ENCODE assay signal across 8 cellular contexts in the genomic region with DNA sequence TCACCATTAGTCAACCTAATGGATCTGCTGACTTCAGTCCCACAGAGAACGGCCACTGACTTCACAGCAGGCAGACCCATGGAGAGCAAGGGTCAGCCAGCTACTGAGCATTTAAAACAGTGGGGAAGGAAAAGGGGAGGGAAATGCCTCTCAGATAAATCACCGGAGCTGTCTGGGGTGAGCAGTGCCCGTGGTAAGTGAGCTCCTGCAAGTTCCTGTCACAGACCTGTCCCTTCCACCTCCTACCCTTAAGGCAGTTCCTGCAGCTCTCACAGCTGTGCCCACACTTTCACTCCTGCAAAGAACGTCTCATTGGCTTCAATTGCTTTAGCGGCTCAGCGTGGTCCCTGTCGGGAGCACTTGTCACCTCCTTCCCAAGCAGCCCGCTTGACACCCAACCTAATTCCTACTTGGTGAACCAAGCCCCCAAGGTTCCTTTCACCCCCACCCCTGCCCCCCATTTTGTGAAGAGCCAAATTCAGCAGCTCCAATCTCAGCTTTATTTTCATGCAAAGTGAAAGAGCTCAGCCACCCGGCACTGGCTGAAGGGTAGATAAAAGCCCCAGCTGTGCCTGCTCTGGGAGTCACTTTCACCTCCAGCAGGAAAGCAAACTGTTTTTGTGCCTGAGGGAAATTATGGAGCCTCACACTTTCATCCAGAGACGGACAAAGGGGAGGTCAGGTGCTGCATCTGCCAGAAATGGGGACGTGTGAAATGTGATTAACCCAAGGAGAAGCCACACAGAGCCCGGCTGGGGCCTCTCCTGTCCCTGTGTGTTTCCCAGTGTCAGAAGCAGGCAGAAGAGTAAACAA.
DNase-seq lines count a peak whose midpoint lies in the region; ATAC-seq and TF ChIP-seq lines count a peak whose summit lies in the region.

No MANE protein-coding gene starts in this region.

- no peak overlapping the region for H4K91ac ChIP-seq in H9 (ENCODE audit: insufficient read length, low read depth, low read length)

- no peak for TF ChIP-seq POLR2A in thyroid gland (IDR thresholded peaks at IDR 0.05)

- no peaks in the 10 kb centered on the region for H3K79me1 ChIP-seq in H9 (ENCODE audit: insufficient read depth, low read depth, low read length, poor library complexity, severe bottlenecking)

- H3K4me3 Mint-ChIP-seq in H9 = peak overlapping the region; percentile 55 to 75
- H3K4me3 Mint-ChIP-seq in chondrocyte (ENCODE audit: unreplicated experiment) = peak overlapping the region; percentile 71

- no peak overlapping the region for H4K8ac ChIP-seq in H9 (replicated peaks; ENCODE audit: insufficient read length, low read depth, low read length)

- H3K9me3 ChIP-seq in H9 (ENCODE audit: control insufficient read depth, low read depth, low read length) = no peaks in the 10 kb centered on the region
- H3K9me3 ChIP-seq in lower lobe of right lung = no peaks in the 10 kb centered on the region
- H3K9me3 ChIP-seq in thyroid gland = no peaks in the 10 kb centered on the region

- H2BK12ac ChIP-seq in H9 (ENCODE audit: insufficient read length, low read depth, low read length) = no peak overlapping the region

- H3K4me1 ChIP-seq in H9 (ENCODE audit: insufficient read depth, low read length) (peaks cover 17% of the 10 kb centered on the region), lower lobe of right lung (peaks cover 8% of the 10 kb centered on the region), thyroid gland (peaks cover 3 to 8% of the 10 kb centered on the region in 2 donors)

- H2BK5ac ChIP-seq in H9 (ENCODE audit: insufficient read length, low read length) = no peak overlapping the region

- H4K20me1 ChIP-seq in H9 (ENCODE audit: control insufficient read depth, insufficient read depth, insufficient read length) = no peaks in the 10 kb centered on the region

- H3K36me3 Mint-ChIP-seq in H9 (ENCODE audit: insufficient read depth in 1 of 3, low read depth in 3 of 3) (peaks cover 9 to 19% (median 14%) of the 10 kb centered on the region in 3 experiments; a peak in 6 of 7 replicates), chondrocyte (ENCODE audit: low read depth) (peaks cover 7% of the 10 kb centered on the region)

- H4K5ac ChIP-seq in H9 (ENCODE audit: insufficient read length, low read depth, low read length) = no peak overlapping the region

- H3K18ac ChIP-seq in H9 (ENCODE audit: insufficient read length, low read depth, low read length) = no peak overlapping the region

- no peaks in the 10 kb centered on the region for H3K23me2 ChIP-seq in H9 (ENCODE audit: insufficient read length, low read depth, low read length, poor library complexity, severe bottlenecking)

- H3K27ac Mint-ChIP-seq in H9 (peak overlapping the region; percentile 93 to 99 (median 99)), chondrocyte (ENCODE audit: unreplicated experiment) (peak overlapping the region; percentile 76)

- H3K4me2 ChIP-seq in H9 (ENCODE audit: insufficient read depth, insufficient read length, low read length) = peak overlapping the region; percentile 45

- H3K4me3 ChIP-seq in lower lobe of right lung = peak overlapping the region; percentile 27
- H3K4me3 ChIP-seq in thyroid gland (replicated peaks in 1 of 3) = peak overlapping the region in 2 of 3 donors; percentile 9 to 21

- H3K27me3 ChIP-seq in H9 (ENCODE audit: insufficient read depth, low read length) (no peaks in the 10 kb centered on the region), lower lobe of right lung (ENCODE audit: low read depth) (no peaks in the 10 kb centered on the region), thyroid gland (no peaks in the 10 kb centered on the region)

- no peaks in the 10 kb centered on the region for H3K36me3 ChIP-seq in lower lobe of right lung
- H3K36me3 ChIP-seq in thyroid gland = no peaks in the 10 kb centered on the region

- DNase-seq in ELF-1 (ENCODE audit: low read depth, low spot score) = peak; percentile 87
- DNase-seq in H9 = peak; percentile 80
- DNase-seq in NCI-H510A (lab: John Stamatoyannopoulos, UW) = peak; percentile 32
- no peak for DNase-seq in chondrocyte (ENCODE audit: low spot score)
- no peak for DNase-seq in lower lobe of right lung
- DNase-seq in thyroid gland = peak; percentile 14 to 32
- DNase-seq in activated CD4-positive, CD25-positive, alpha-beta regulatory T cell treated with anti-CD3 and anti-CD28 coated beads, Interleukin-2, amount 50 U/mL, for 72 hours = no peak
- DNase-seq in NCI-H774 (lab: John Stamatoyannopoulos, UW) = no peak

- H2AFZ ChIP-seq in H9 (ENCODE audit: low read length) = no peak overlapping the region

- H3K79me2 ChIP-seq in H9 (ENCODE audit: insufficient read depth, low read length) = no peaks in the 10 kb centered on the region

- no peak overlapping the region for H3K14ac ChIP-seq in H9 (ENCODE audit: insufficient read depth, low read length)

- no peak overlapping the region for H2AK5ac ChIP-seq in H9 (ENCODE audit: insufficient read length, low read length)

- H3K27me3 Mint-ChIP-seq in H9 (ENCODE audit: low read depth) (peaks cover 2% of the 10 kb centered on the region), chondrocyte (ENCODE audit: low read depth) (no peaks in the 10 kb centered on the region)

- no peak overlapping the region for H2BK15ac ChIP-seq in H9 (ENCODE audit: low read depth, low read length)

- no peak overlapping the region for H3K23ac ChIP-seq in H9 (ENCODE audit: insufficient read length, low read depth, low read length)

- H3K4me1 Mint-ChIP-seq in H9 (peaks cover 69 to 71% of the 10 kb centered on the region in 2 experiments), chondrocyte (ENCODE audit: low read depth) (peaks cover 31% of the 10 kb centered on the region)

- intact Hi-C loops in lower lobe of right lung (cut with DNase I) (no loop called here), thyroid gland (cut with DNase I) (no loop called here)

- WGBS in H9 (ENCODE audit: extremely low coverage, insufficient read length, low lambda C conversion rate) = no CpG with 5 or more reads among the region's 12 CpGs
- 18 to 22% methylated on average over 12 of the region's 12 CpGs for WGBS in thyroid gland, 2 donors

- no peak overlapping the region for H3T11ph ChIP-seq in H9 (ENCODE audit: low read length)

- H2BK20ac ChIP-seq in H9 (ENCODE audit: low read depth, low read length, poor library complexity, severe bottlenecking) = no peak overlapping the region

- H3K27ac ChIP-seq in H9 (ENCODE audit: insufficient read length, low read depth, low read length) (peak overlapping the region; percentile 75), lower lobe of right lung (no peak overlapping the region), thyroid gland (no peak overlapping the region)

- TF ChIP-seq CTCF in H9 (conservative IDR thresholded peaks at IDR 0.05) = no peak
- TF ChIP-seq CTCF in chondrocyte (IDR thresholded peaks at IDR 0.05) = no peak
- no peak for TF ChIP-seq CTCF in lower lobe of right lung (IDR thresholded peaks at IDR 0.05)
- no peak for TF ChIP-seq CTCF in thyroid gland (IDR thresholded peaks at IDR 0.05)

- no peak overlapping the region for H3K9ac ChIP-seq in H9 (ENCODE audit: extremely low read depth, insufficient read length, low read length)

- H3K9me3 Mint-ChIP-seq in H9 (peaks cover 15 to 16% of the 10 kb centered on the region in 2 experiments), chondrocyte (ENCODE audit: low read depth) (peaks cover 14% of the 10 kb centered on the region)

- no peak overlapping the region for H3K56ac ChIP-seq in H9 (ENCODE audit: insufficient read length, low read depth, low read length)

- peak; percentile 40 to 56 for ATAC-seq in lower lobe of right lung

- H2BK120ac ChIP-seq in H9 (ENCODE audit: low read depth, low read length, poor library complexity, severe bottlenecking) = no peak overlapping the region

- H3K4ac ChIP-seq in H9 (ENCODE audit: low read depth, low read length) = no peak overlapping the region

Comparison
In these comparisons a context has a peak if more than half of its experiments do, and no peak if none do; other contexts are left out.
1. DNase-seq: peak in ELF-1 (single experiment), H9 (single experiment), NCI-H510A (single experiment) and thyroid gland (2 of 2); none in chondrocyte (single experiment), lower lobe of right lung (single experiment), activated CD4-positive, CD25-positive, alpha-beta regulatory T cell treated with anti-CD3 and anti-CD28 coated beads, Interleukin-2, amount 50 U/mL, for 72 hours (single experiment) and NCI-H774 (single experiment).